Comparison of ENCODE assay signal across 8 cellular contexts in the genomic region with DNA sequence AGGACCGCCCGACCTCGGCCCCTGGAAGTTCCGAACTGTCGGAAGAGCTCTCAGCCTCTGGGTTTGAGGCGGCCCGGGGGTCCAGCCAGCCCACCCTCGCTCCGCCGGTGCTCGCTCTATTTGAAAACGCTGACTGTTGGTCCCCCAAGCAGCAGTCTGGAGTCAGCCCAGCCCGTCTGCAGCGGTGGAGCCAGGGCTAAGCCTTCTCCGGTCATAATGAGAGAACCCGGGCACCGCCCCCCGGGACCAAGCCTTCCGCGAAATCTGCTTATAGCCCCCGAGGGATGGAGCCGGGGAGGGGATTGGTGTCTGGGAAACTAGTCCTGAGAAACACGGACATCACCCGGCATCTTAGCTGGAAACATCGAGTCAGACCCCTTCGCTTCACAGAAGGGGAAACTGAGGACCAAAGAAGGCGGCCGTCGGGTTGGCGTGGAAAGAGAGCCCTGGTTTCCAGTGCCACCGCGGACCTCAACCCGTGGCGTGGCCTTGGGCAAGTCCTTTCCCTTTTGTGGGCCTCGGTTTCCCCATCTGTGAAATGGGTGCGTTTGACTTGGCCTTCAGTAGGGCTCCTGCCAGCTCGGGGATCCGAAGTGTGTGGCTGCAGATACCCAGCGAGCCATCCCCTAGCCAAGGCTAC. TPM values are rescaled to one million over a fixed set of nuclear protein-coding genes. Genes with fewer than 3 reads are reported as not detected.
DNase-seq lines count a peak whose midpoint lies in the region; ATAC-seq, FAIRE-seq and TF ChIP-seq lines count a peak whose summit lies in the region.

No MANE protein-coding gene starts in this region.

- intact Hi-C loops in natural killer cell (cut with micrococcal nuclease), result no loop called here

- peaks cover 43% of the 10 kb centered on the region for H3K4me1 ChIP-seq in CD4-positive, CD25-positive, alpha-beta regulatory T cell (ENCODE audit: control insufficient read depth, insufficient read depth, low read length, poor library complexity, severe bottlenecking)
- H3K4me1 ChIP-seq in OCI-LY1 (ENCODE audit: insufficient read depth, low read length, severe bottlenecking) (peaks cover 30% of the 10 kb centered on the region), ectodermal cell (ENCODE audit: control insufficient read depth, insufficient read depth, low read length) (no peaks in the 10 kb centered on the region)

- no peak for DNase-seq in CD4-positive, CD25-positive, alpha-beta regulatory T cell
- no peak for DNase-seq in natural killer cell
- DNase-seq in GM19239 (ENCODE audit: insufficient read length, low spot score), result no peak
- no peak for DNase-seq in NCI-H1694 (lab: John Stamatoyannopoulos, UW)

- peaks cover 5% of the 10 kb centered on the region for H3K27me3 Mint-ChIP-seq in CD4-positive, CD25-positive, alpha-beta regulatory T cell
- peaks cover 23 to 32% of the 10 kb centered on the region in 2 donors for H3K27me3 Mint-ChIP-seq in natural killer cell (ENCODE audit: low read depth in 2 of 2)

- H3K27ac ChIP-seq in CD4-positive, CD25-positive, alpha-beta regulatory T cell (ENCODE audit: insufficient read depth, low read length, poor library complexity, severe bottlenecking), result peak overlapping the region; percentile 65
- no peak overlapping the region for H3K27ac ChIP-seq in OCI-LY1 (ENCODE audit: low read depth, low read length, poor library complexity, severe bottlenecking)
- peak overlapping the region; percentile 26 for H3K27ac ChIP-seq in ectodermal cell (ENCODE audit: insufficient read depth, low read depth, low read length, poor library complexity, severe bottlenecking)

- H3K4me1 Mint-ChIP-seq in CD4-positive, CD25-positive, alpha-beta regulatory T cell, result peaks cover 17 to 53% (median 34%) of the 10 kb centered on the region in 4 donors
- peaks cover 31 to 36% of the 10 kb centered on the region in 2 donors for H3K4me1 Mint-ChIP-seq in natural killer cell

- no peaks in the 10 kb centered on the region for H3K9me2 ChIP-seq in OCI-LY1 (ENCODE audit: low read depth, low read length)

- H3K4me3 Mint-ChIP-seq in CD4-positive, CD25-positive, alpha-beta regulatory T cell, result peak overlapping the region; percentile 91 to 98 (median 96)
- peak overlapping the region; percentile 96 for H3K4me3 Mint-ChIP-seq in natural killer cell

- peak overlapping the region; percentile 90 to 94 (median 93) for H3K27ac Mint-ChIP-seq in CD4-positive, CD25-positive, alpha-beta regulatory T cell
- H3K27ac Mint-ChIP-seq in natural killer cell, result peak overlapping the region; percentile 47 to 70

- H3K27me3 ChIP-seq in CD4-positive, CD25-positive, alpha-beta regulatory T cell (ENCODE audit: control insufficient read depth, insufficient read depth, low read length), result no peaks in the 10 kb centered on the region
- 0 out of 2 replicates have a peak, but pooled peaks cover 4% of the 10 kb centered on the region for H3K27me3 ChIP-seq in OCI-LY1 (ENCODE audit: insufficient read depth, low read length)
- H3K27me3 ChIP-seq in ectodermal cell (ENCODE audit: control insufficient read depth, insufficient read depth, low read length, poor library complexity, severe bottlenecking), result peaks cover 18% of the 10 kb centered on the region

- H3K36me3 Mint-ChIP-seq in CD4-positive, CD25-positive, alpha-beta regulatory T cell, result peaks cover 8% of the 10 kb centered on the region
- H3K36me3 Mint-ChIP-seq in natural killer cell, result no peaks in the 10 kb centered on the region

- no peaks in the 10 kb centered on the region for H4K20me1 ChIP-seq in OCI-LY1 (ENCODE audit: insufficient read depth, low read length)

- H3F3A ChIP-seq in OCI-LY1 (ENCODE audit: insufficient read depth, low read length), result no peaks in the 10 kb centered on the region

- H3K9ac ChIP-seq in OCI-LY1 (ENCODE audit: low read length), result peak overlapping the region; percentile 51; the same call in 1 of the 2 replicates

- no peaks in the 10 kb centered on the region for H3K79me2 ChIP-seq in OCI-LY1 (ENCODE audit: insufficient read depth, low read length)

- no peaks in the 10 kb centered on the region for H3K9me3 ChIP-seq in CD4-positive, CD25-positive, alpha-beta regulatory T cell (ENCODE audit: control insufficient read depth in 2 of 2, low read length in 2 of 2)
- 0 out of 2 replicates have a peak, but pooled peaks cover 7% of the 10 kb centered on the region for H3K9me3 ChIP-seq in OCI-LY1 (ENCODE audit: low read length)
- H3K9me3 ChIP-seq in ectodermal cell (ENCODE audit: control insufficient read depth, low read length), result no peaks in the 10 kb centered on the region

- H3K4me3 ChIP-seq in CD4-positive, CD25-positive, alpha-beta regulatory T cell (ENCODE audit: low read depth, low read length), result peak overlapping the region; percentile 87
- H3K4me3 ChIP-seq in OCI-LY1 (ENCODE audit: low read depth, low read length, poor library complexity, severe bottlenecking), result peak overlapping the region; percentile 66
- peak overlapping the region; percentile 78 for H3K4me3 ChIP-seq in ectodermal cell (ENCODE audit: insufficient read depth, low read depth, low read length)

- no peak overlapping the region for H2AFZ ChIP-seq in OCI-LY1 (ENCODE audit: low read length)

- ATAC-seq in CD4-positive, CD25-positive, alpha-beta regulatory T cell (ENCODE audit: low read depth in 2 of 2), result no peak
- ATAC-seq in natural killer cell, result no peak
- no peak for ATAC-seq in HG03469 (IDR thresholded peaks at IDR 0.05; ENCODE audit: unreplicated experiment)
- ATAC-seq in HG03025 (IDR thresholded peaks at IDR 0.05; ENCODE audit: low FRiP score, unreplicated experiment), result no peak

- H3K36me3 ChIP-seq in CD4-positive, CD25-positive, alpha-beta regulatory T cell (ENCODE audit: control insufficient read depth, insufficient read depth, low read length), result no peaks in the 10 kb centered on the region
- H3K36me3 ChIP-seq in OCI-LY1 (ENCODE audit: insufficient read depth, low read length) (no peaks in the 10 kb centered on the region; the same call in 1 of the 2 replicates), ectodermal cell (ENCODE audit: control insufficient read depth, insufficient read depth, low read length) (no peaks in the 10 kb centered on the region)

- WGBS in ectodermal cell, 2 experiments, result 7 to 10% methylated on average over 39 of the region's 39 CpGs

- TF ChIP-seq CTCF in OCI-LY1 (IDR thresholded peaks at IDR 0.05; ENCODE audit: low read length), result no peak
- no peak for TF ChIP-seq CTCF in natural killer cell (IDR thresholded peaks at IDR 0.05)

- no peak for FAIRE-seq in GM19239 (lab: Jason Lieb, UNC)

- no peaks in the 10 kb centered on the region for H3K9me3 Mint-ChIP-seq in CD4-positive, CD25-positive, alpha-beta regulatory T cell
- no peaks in the 10 kb centered on the region for H3K9me3 Mint-ChIP-seq in natural killer cell

- H3K4me2 ChIP-seq in OCI-LY1 (ENCODE audit: low read length), result peak overlapping the region; percentile 82

RNA-seq across cellular contexts. Expression of a gene that starts 1.0 kb away (rescaled TPM):
- 113 TPM for total RNA-seq in CD4-positive, CD25-positive, alpha-beta regulatory T cell
- 10 to 100 TPM in 1 of 4 donors, 1 to 10 TPM in 3; 5.5 to 10.9 (median 7.5) TPM for polyA plus RNA-seq in CD4-positive, CD25-positive, alpha-beta regulatory T cell
- 23.2 TPM for polyA plus RNA-seq in ectodermal cell (2013, experiment 1 of 4)
- 27.2 TPM for polyA plus RNA-seq in ectodermal cell (2013, experiment 2 of 4)
- polyA plus RNA-seq in ectodermal cell (2013, experiment 3 of 4), result 18.4 TPM
- 21.5 TPM for polyA plus RNA-seq in ectodermal cell (2013, experiment 4 of 4)
- 10 to 100 TPM in 1 of 3 donors, 1 to 10 TPM in 2; 1.2 to 28.0 (median 4.7) TPM for total RNA-seq in natural killer cell
